In the genomic region with DNA sequence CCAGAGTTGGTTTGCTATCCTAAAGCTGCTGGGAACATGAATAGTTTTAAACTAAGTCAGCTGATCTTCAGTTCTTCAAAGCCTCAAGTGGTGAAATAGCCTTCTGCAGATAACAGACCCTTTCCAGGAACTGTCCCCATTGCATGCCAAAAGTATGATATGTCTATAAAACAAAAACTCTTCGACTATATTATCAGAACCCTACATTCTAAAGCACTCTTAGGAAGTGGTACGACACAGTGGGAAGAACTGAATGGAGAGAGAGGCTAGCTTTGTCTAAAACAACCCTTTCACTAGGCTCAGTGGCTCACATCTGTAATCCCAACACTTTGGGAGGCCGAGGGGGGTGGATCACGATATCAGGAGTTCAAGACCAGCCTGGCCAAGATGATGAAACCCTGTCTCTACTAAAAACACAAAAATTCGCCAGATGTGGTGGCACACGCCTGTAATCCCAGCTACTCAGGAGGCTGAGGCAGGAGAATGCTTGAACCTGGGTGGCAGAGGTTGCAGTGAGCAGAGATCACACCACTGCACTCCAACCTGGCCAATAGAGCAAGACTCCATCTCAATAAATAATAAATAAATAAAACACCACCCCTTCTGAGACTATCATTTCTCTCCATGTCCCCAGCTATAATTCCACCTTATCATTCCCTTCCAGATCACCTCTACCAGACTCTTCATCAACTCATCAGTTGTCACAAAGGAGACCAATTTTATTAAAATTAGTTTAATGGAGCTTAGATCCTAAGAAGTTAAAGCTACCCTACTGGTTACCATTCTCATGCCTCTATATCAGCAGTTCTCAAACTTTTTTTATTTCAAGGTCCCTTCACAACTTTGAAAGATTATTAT, we compare ENCODE assay signal across 1 cellular context.
TF ChIP-seq lines count a peak whose summit lies in the region.

No MANE protein-coding gene starts in this region.

TF ChIP-seq in K562, 482 proteins besides CTCF, POLR2A, EP300 and RAD21 (continued from another document):
- TF ChIP-seq POLR2H (tag; IDR thresholded peaks at IDR 0.05; ENCODE audit: low read depth): no peak
- peak; percentile 87; the same call in 1 of the 2 replicates for TF ChIP-seq LARP7 (IDR thresholded peaks at IDR 0.05)
- TF ChIP-seq TRIM28 (IDR thresholded peaks at IDR 0.05): peak; percentile 29; the same call in 1 of the 2 replicates
- peak; percentile 21 for TF ChIP-seq RBBP5 (IDR thresholded peaks at IDR 0.05; ENCODE audit: borderline replicate concordance, insufficient read depth, low read length, poor library complexity, severe bottlenecking)
- peak; percentile 89 for TF ChIP-seq STAT5A (IDR thresholded peaks at IDR 0.05; ENCODE audit: borderline replicate concordance, low read length)
- 0 out of 2 replicates have a peak, but pooled peaks have one; percentile 61 for TF ChIP-seq HIVEP1 (CRISPR knock-in tag; IDR thresholded peaks at IDR 0.05)
- TF ChIP-seq SMARCE1 (IDR thresholded peaks at IDR 0.05): peak; percentile 71; the same call in 1 of the 2 replicates
- peak; percentile 42 for TF ChIP-seq CXXC5 (CRISPR knock-in tag; IDR thresholded peaks at IDR 0.05)
- no peak; a peak in 1 of 3 replicates for TF ChIP-seq CBX3 (IDR thresholded peaks at IDR 0.05; ENCODE audit: borderline replicate concordance in 1 of 2, low read length in 2 of 2)
- TF ChIP-seq, protein P1, sequence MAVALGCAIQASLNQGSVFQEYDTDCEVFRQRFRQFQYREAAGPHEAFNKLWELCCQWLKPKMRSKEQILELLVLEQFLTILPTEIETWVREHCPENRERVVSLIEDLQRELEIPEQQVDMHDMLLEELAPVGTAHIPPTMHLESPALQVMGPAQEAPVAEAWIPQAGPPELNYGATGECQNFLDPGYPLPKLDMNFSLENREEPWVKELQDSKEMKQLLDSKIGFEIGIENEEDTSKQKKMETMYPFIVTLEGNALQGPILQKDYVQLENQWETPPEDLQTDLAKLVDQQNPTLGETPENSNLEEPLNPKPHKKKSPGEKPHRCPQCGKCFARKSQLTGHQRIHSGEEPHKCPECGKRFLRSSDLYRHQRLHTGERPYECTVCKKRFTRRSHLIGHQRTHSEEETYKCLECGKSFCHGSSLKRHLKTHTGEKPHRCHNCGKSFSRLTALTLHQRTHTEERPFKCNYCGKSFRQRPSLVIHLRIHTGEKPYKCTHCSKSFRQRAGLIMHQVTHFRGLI (CRISPR knock-in tag; IDR thresholded peaks at IDR 0.05): no peak
- TF ChIP-seq HLTF (IDR thresholded peaks at IDR 0.05): 0 out of 2 replicates have a peak, but pooled peaks have one; percentile 61
- no peak for TF ChIP-seq PHF8 (IDR thresholded peaks at IDR 0.05; ENCODE audit: borderline replicate concordance, low read length)
- TF ChIP-seq, protein P2, sequence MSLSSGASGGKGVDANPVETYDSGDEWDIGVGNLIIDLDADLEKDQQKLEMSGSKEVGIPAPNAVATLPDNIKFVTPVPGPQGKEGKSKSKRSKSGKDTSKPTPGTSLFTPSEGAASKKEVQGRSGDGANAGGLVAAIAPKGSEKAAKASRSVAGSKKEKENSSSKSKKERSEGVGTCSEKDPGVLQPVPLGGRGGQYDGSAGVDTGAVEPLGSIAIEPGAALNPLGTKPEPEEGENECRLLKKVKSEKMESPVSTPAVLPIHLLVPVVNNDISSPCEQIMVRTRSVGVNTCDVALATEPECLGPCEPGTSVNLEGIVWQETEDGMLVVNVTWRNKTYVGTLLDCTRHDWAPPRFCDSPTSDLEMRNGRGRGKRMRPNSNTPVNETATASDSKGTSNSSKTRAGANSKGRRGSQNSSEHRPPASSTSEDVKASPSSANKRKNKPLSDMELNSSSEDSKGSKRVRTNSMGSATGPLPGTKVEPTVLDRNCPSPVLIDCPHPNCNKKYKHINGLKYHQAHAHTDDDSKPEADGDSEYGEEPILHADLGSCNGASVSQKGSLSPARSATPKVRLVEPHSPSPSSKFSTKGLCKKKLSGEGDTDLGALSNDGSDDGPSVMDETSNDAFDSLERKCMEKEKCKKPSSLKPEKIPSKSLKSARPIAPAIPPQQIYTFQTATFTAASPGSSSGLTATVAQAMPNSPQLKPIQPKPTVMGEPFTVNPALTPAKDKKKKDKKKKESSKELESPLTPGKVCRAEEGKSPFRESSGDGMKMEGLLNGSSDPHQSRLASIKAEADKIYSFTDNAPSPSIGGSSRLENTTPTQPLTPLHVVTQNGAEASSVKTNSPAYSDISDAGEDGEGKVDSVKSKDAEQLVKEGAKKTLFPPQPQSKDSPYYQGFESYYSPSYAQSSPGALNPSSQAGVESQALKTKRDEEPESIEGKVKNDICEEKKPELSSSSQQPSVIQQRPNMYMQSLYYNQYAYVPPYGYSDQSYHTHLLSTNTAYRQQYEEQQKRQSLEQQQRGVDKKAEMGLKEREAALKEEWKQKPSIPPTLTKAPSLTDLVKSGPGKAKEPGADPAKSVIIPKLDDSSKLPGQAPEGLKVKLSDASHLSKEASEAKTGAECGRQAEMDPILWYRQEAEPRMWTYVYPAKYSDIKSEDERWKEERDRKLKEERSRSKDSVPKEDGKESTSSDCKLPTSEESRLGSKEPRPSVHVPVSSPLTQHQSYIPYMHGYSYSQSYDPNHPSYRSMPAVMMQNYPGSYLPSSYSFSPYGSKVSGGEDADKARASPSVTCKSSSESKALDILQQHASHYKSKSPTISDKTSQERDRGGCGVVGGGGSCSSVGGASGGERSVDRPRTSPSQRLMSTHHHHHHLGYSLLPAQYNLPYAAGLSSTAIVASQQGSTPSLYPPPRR (CRISPR knock-in tag; IDR thresholded peaks at IDR 0.05; ENCODE audit: borderline replicate concordance): no peak
- TF ChIP-seq KDM1A (IDR thresholded peaks at IDR 0.05): peak; percentile 74 to 90
- TF ChIP-seq NONO (IDR thresholded peaks at IDR 0.05; ENCODE audit: low read depth in 2 of 2, low read length in 1 of 2): no peak
- TF ChIP-seq CC2D1A (IDR thresholded peaks at IDR 0.05): peak; percentile 64
- peak; percentile 85; the same call in 1 of the 2 replicates for TF ChIP-seq CEBPG (CRISPR knock-in tag; IDR thresholded peaks at IDR 0.05)
- peak; percentile 75 to 83 for TF ChIP-seq CEBPG (tag; conservative IDR thresholded peaks at IDR 0.05 in 1 of 2, IDR thresholded peaks at IDR 0.05 in 1 of 2)
- TF ChIP-seq, protein P3, sequence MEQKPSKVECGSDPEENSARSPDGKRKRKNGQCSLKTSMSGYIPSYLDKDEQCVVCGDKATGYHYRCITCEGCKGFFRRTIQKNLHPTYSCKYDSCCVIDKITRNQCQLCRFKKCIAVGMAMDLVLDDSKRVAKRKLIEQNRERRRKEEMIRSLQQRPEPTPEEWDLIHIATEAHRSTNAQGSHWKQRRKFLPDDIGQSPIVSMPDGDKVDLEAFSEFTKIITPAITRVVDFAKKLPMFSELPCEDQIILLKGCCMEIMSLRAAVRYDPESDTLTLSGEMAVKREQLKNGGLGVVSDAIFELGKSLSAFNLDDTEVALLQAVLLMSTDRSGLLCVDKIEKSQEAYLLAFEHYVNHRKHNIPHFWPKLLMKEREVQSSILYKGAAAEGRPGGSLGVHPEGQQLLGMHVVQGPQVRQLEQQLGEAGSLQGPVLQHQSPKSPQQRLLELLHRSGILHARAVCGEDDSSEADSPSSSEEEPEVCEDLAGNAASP (IDR thresholded peaks at IDR 0.05): no peak
- TF ChIP-seq TAL1 (IDR thresholded peaks at IDR 0.05): peak; percentile 39
- TF ChIP-seq NR2C1 (IDR thresholded peaks at IDR 0.05): no peak
- 0 out of 2 replicates have a peak, but pooled peaks have one; percentile 7 for TF ChIP-seq NR2C1 (tag; IDR thresholded peaks at IDR 0.05)
TF ChIP-seq in K562: peak in this region for 82.
